Comparison of ENCODE assay signal across 12 cellular contexts in genomic region chr17:48617515-48618365, GRCh38. TPM values are rescaled to one million over a fixed set of nuclear protein-coding genes. Genes with fewer than 3 reads are reported as not detected.
DNase-seq lines count a peak whose midpoint lies in the region; ATAC-seq and TF ChIP-seq lines count a peak whose summit lies in the region.
"Had no signal": no experiment of that assay in that cellular context is flagged by ENCODE, and none has a peak within 500 bp of the region (broad histone marks: within the 10 kb centered on the region; RNA-seq: fewer than 3 reads in every experiment).

No MANE protein-coding gene starts in this region.

- dilution Hi-C loops in mammary epithelial cell (cut with HindIII; ENCODE audit: low sequenced_read_pairs), result loop anchor here (5.0 kb wide), 1 partner anchor 390 kb away; no protein-coding TSS in a partner anchor

- H3K27me3 ChIP-seq in mammary epithelial cell (ENCODE audit: insufficient read depth, low read length), result peaks cover 87% of the 10 kb centered on the region

- WGBS in mammary epithelial cell (ENCODE audit: low coverage, missing lambda C conversion rate), result 17% methylated on average over 31 of the region's 46 CpGs

- H3K36me3 ChIP-seq in mammary epithelial cell (ENCODE audit: insufficient read depth, low read length), result no peaks in the 10 kb centered on the region
- H3K36me3 ChIP-seq: ovary, Peyer's patch had no signal

- intact Hi-C loops in mammary epithelial cell (cut with micrococcal nuclease), result loop anchor here (1.0 to 2.0 kb wide), 6 partner anchors 281 to 593 kb away; no protein-coding TSS in a partner anchor
- intact Hi-C loops in MCF 10A (cut with micrococcal nuclease), result loop anchor here (1.0 to 2.0 kb wide), 5 partner anchors 309 to 592 kb away; no protein-coding TSS in a partner anchor
- intact Hi-C loops in activated T-helper 1 cell treated with anti-CD3 and anti-CD28 coated beads, Interleukin-12 subunit alpha, Interleukin-12 subunit beta, Interleukin-2, Interleukin-4 antibody, amounts not matched to agents 30 ng/mL and 10 ng/mL and 1 ng/mL, durations not matched to agents 14 hours and 24 hours and 36 hours (cut with micrococcal nuclease), result loop anchor here (1.0 to 10.0 kb wide), 5 partner anchors 355 to 773 kb away; partner anchors contain the start of gene SCRN2

- no peaks in the 10 kb centered on the region for H3K9me3 Mint-ChIP-seq in MCF 10A (ENCODE audit: unreplicated experiment)
- H3K9me3 Mint-ChIP-seq in activated T-helper 1 cell treated with anti-CD3 and anti-CD28 coated beads, Interleukin-12 subunit alpha, Interleukin-12 subunit beta, Interleukin-2, Interleukin-4 antibody, amounts not matched to agents 30 ng/mL and 10 ng/mL and 1 ng/mL, durations not matched to agents 14 hours and 24 hours and 36 hours, result no peaks in the 10 kb centered on the region
- no peaks in the 10 kb centered on the region for H3K9me3 Mint-ChIP-seq in type B pancreatic cell
- H3K9me3 Mint-ChIP-seq: T-helper 2 cell treated with Interferon-gamma antibody and Interleukin-4, amounts not matched to agents 5 μg/mL and 100 μg/mL, for 36 hours had no signal

- H3K36me3 Mint-ChIP-seq in MCF 10A (ENCODE audit: insufficient read depth, unreplicated experiment) (peaks cover 7% of the 10 kb centered on the region), type B pancreatic cell (no peaks in the 10 kb centered on the region)
- no peaks in the 10 kb centered on the region for H3K36me3 Mint-ChIP-seq in activated T-helper 1 cell treated with anti-CD3 and anti-CD28 coated beads, Interleukin-12 subunit alpha, Interleukin-12 subunit beta, Interleukin-2, Interleukin-4 antibody, amounts not matched to agents 30 ng/mL and 10 ng/mL and 1 ng/mL, durations not matched to agents 14 hours and 24 hours and 36 hours (ENCODE audit: low read depth)

- no peak for ATAC-seq in HG03432 (IDR thresholded peaks at IDR 0.05; ENCODE audit: unreplicated experiment)

- no TSS peak for BruUV-seq in mammary epithelial cell (replicated peaks; lab: Mats Ljungman, UMichigan)
- no TSS peak for BruUV-seq in MCF 10A (replicated peaks; lab: Mats Ljungman, UMichigan)

- POLR2A ChIA-PET in MCF 10A (lab: Yijun Ruan, JAX), result interaction anchor here (0.6 kb wide), 1 partner anchor 444 kb away, joined by 3 read pairs; no protein-coding TSS in a partner anchor

- H3K4me3 Mint-ChIP-seq in MCF 10A (ENCODE audit: unreplicated experiment) (no peak overlapping the region), type B pancreatic cell (peak overlapping the region; percentile 92)
- no peak overlapping the region for H3K4me3 Mint-ChIP-seq in activated T-helper 1 cell treated with anti-CD3 and anti-CD28 coated beads, Interleukin-12 subunit alpha, Interleukin-12 subunit beta, Interleukin-2, Interleukin-4 antibody, amounts not matched to agents 30 ng/mL and 10 ng/mL and 1 ng/mL, durations not matched to agents 14 hours and 24 hours and 36 hours

- no peak overlapping the region for H3K9ac ChIP-seq in mammary epithelial cell (ENCODE audit: insufficient read depth, low read length)

- no peaks in the 10 kb centered on the region for H4K20me1 ChIP-seq in mammary epithelial cell (ENCODE audit: insufficient read depth, low read length)

- H3K27ac Mint-ChIP-seq in MCF 10A (ENCODE audit: low read depth, unreplicated experiment), result no peak overlapping the region
- peak overlapping the region; percentile 62 for H3K27ac Mint-ChIP-seq in activated T-helper 1 cell treated with anti-CD3 and anti-CD28 coated beads, Interleukin-12 subunit alpha, Interleukin-12 subunit beta, Interleukin-2, Interleukin-4 antibody, amounts not matched to agents 30 ng/mL and 10 ng/mL and 1 ng/mL, durations not matched to agents 14 hours and 24 hours and 36 hours
- H3K27ac Mint-ChIP-seq in type B pancreatic cell, result peak overlapping the region; percentile 94

- no peak overlapping the region for H3K4me3 ChIP-seq in mammary epithelial cell (replicated peaks in 1 of 3; ENCODE audit: insufficient read depth in 1 of 3, low read depth in 2 of 3, low read length in 3 of 3)
- H3K4me3 ChIP-seq: ovary had no signal

- H3K4me1 ChIP-seq in mammary epithelial cell (ENCODE audit: insufficient read depth, low read length), result peaks cover 4% of the 10 kb centered on the region

- H3K79me2 ChIP-seq in mammary epithelial cell (ENCODE audit: insufficient read depth, low read length), result no peaks in the 10 kb centered on the region

- no peak overlapping the region for H3K4me2 ChIP-seq in mammary epithelial cell (ENCODE audit: insufficient read depth, low read depth, low read length)

- TF ChIP-seq CTCF in mammary epithelial cell (conservative IDR thresholded peaks at IDR 0.05 in 1 of 2, IDR thresholded peaks at IDR 0.05 in 1 of 2; ENCODE audit: extremely low read depth in 1 of 2, insufficient read depth in 1 of 2, low read depth in 1 of 2, low read length in 2 of 2), result no peak
- no peak for TF ChIP-seq CTCF in MCF 10A (IDR thresholded peaks at IDR 0.05; ENCODE audit: unreplicated experiment)
- TF ChIP-seq CTCF in type B pancreatic cell (conservative IDR thresholded peaks at IDR 0.05), result no peak

- no peak overlapping the region for H3K27ac ChIP-seq in mammary epithelial cell (ENCODE audit: insufficient read depth, low read depth, low read length)
- H3K27ac ChIP-seq: ovary had no signal

- H3K27me3 Mint-ChIP-seq in MCF 10A (ENCODE audit: insufficient read depth, unreplicated experiment), result peaks cover 100% of the 10 kb centered on the region
- peaks cover 91% of the 10 kb centered on the region for H3K27me3 Mint-ChIP-seq in activated T-helper 1 cell treated with anti-CD3 and anti-CD28 coated beads, Interleukin-12 subunit alpha, Interleukin-12 subunit beta, Interleukin-2, Interleukin-4 antibody, amounts not matched to agents 30 ng/mL and 10 ng/mL and 1 ng/mL, durations not matched to agents 14 hours and 24 hours and 36 hours (ENCODE audit: insufficient read depth)
- peaks cover 99% of the 10 kb centered on the region for H3K27me3 Mint-ChIP-seq in type B pancreatic cell

- in situ Hi-C loops in mammary epithelial cell (cut with MboI; ENCODE audit: low sequenced_read_pairs in 2 of 2) (no loop called here), ACHN (cut with HindIII; ENCODE audit: low pct_ligation_motif_present, low pct_unique_long_range_greater_than_20kb, low sequenced_read_pairs) (no loop called here)

- H3K4me1 Mint-ChIP-seq in MCF 10A (ENCODE audit: insufficient read depth, unreplicated experiment) (peaks cover 4% of the 10 kb centered on the region), type B pancreatic cell (ENCODE audit: unreplicated experiment) (peaks cover 33% of the 10 kb centered on the region)
- peaks cover 34% of the 10 kb centered on the region for H3K4me1 Mint-ChIP-seq in activated T-helper 1 cell treated with anti-CD3 and anti-CD28 coated beads, Interleukin-12 subunit alpha, Interleukin-12 subunit beta, Interleukin-2, Interleukin-4 antibody, amounts not matched to agents 30 ng/mL and 10 ng/mL and 1 ng/mL, durations not matched to agents 14 hours and 24 hours and 36 hours (ENCODE audit: low read depth)

- no peaks in the 10 kb centered on the region for H3K9me3 ChIP-seq in mammary epithelial cell (replicated peaks; ENCODE audit: insufficient read depth, low read length)
- H3K9me3 ChIP-seq: ovary, Peyer's patch had no signal

- DNase-seq in mammary epithelial cell, result peak; percentile 29
- DNase-seq in MCF 10A (ENCODE audit: unreplicated experiment), result no peak
- DNase-seq in activated T-helper 1 cell treated with anti-CD3 and anti-CD28 coated beads, Interleukin-12 subunit alpha, Interleukin-12 subunit beta, Interleukin-2, Interleukin-4 antibody, amounts not matched to agents 30 ng/mL and 10 ng/mL and 1 ng/mL, durations not matched to agents 14 hours and 24 hours and 36 hours (ENCODE audit: low spot score), result no peak
- peak; percentile 75 for DNase-seq in left kidney (ENCODE audit: low read depth, low spot score)
- no peak for DNase-seq in type B pancreatic cell (ENCODE audit: extremely low spot score, unreplicated experiment)
- no peak for DNase-seq in ACHN
- DNase-seq in retina, result no peak

- H2AFZ ChIP-seq in mammary epithelial cell (ENCODE audit: low read depth, low read length), result no peak overlapping the region

- CTCF ChIA-PET in mammary epithelial cell (lab: Charles Lee; ENCODE audit: low non-redundant PET) (interaction anchor here (0.7 to 1.2 kb wide), 2 partner anchors 355 to 489 kb away, joined by 3 to 4 read pairs; no protein-coding TSS in a partner anchor), MCF 10A (lab: Yijun Ruan, JAX) (interaction anchor here (0.5 to 2.7 kb wide), 13 partner anchors 9 to 884 kb away, joined by 3 to 10 read pairs (median 4); no protein-coding TSS in a partner anchor)

RNA-seq across cellular contexts. Expression of gene HOXB8, which starts 2.6 kb away (rescaled TPM):
- total RNA-seq in mammary epithelial cell, result not detected
- polyA plus RNA-seq in mammary epithelial cell, result not detected
- polyA minus RNA-seq in mammary epithelial cell, result not detected
- total RNA-seq in MCF 10A (2022), result not detected in 2 replicates
- not detected in 2 replicates for total RNA-seq in activated T-helper 1 cell treated with anti-CD3 and anti-CD28 coated beads, Interleukin-12 subunit alpha, Interleukin-12 subunit beta, Interleukin-2, Interleukin-4 antibody, amounts not matched to agents 30 ng/mL and 10 ng/mL and 1 ng/mL, durations not matched to agents 14 hours and 24 hours and 36 hours
- 16.0 and 17.1 TPM in 2 replicates for total RNA-seq in type B pancreatic cell (ENCODE audit: low replicate concordance)

RNA-seq across cellular contexts. Expression of gene HOXB7, which starts 6.9 kb away (rescaled TPM):
- total RNA-seq in mammary epithelial cell (not detected), MCF 10A (2022) (not detected in 2 replicates), type B pancreatic cell (ENCODE audit: low replicate concordance) (9.8 and 11.7 TPM in 2 replicates)
- 0.67 TPM for polyA plus RNA-seq in mammary epithelial cell
- not detected for polyA minus RNA-seq in mammary epithelial cell
- total RNA-seq in activated T-helper 1 cell treated with anti-CD3 and anti-CD28 coated beads, Interleukin-12 subunit alpha, Interleukin-12 subunit beta, Interleukin-2, Interleukin-4 antibody, amounts not matched to agents 30 ng/mL and 10 ng/mL and 1 ng/mL, durations not matched to agents 14 hours and 24 hours and 36 hours, result 0.49 and 0.51 TPM in 2 replicates

RNA-seq across cellular contexts. Expression of gene HOXB9, which starts 8.4 kb away (rescaled TPM):
- under 1 TPM in 1 of 2 donors, not detected in 1; 0.59 TPM for total RNA-seq in mammary epithelial cell
- not detected for polyA plus RNA-seq in mammary epithelial cell
- not detected for polyA minus RNA-seq in mammary epithelial cell
- 1.4 and 2.5 TPM in 2 replicates for total RNA-seq in MCF 10A (2022)
- 0.27 and 0.39 TPM in 2 replicates for total RNA-seq in activated T-helper 1 cell treated with anti-CD3 and anti-CD28 coated beads, Interleukin-12 subunit alpha, Interleukin-12 subunit beta, Interleukin-2, Interleukin-4 antibody, amounts not matched to agents 30 ng/mL and 10 ng/mL and 1 ng/mL, durations not matched to agents 14 hours and 24 hours and 36 hours
- 1.6 and 9.4 TPM in 2 replicates for total RNA-seq in type B pancreatic cell (ENCODE audit: low replicate concordance)

RNA-seq across cellular contexts. Expression of gene HOXB6, which starts 13.0 kb away (rescaled TPM):
- total RNA-seq in mammary epithelial cell, result under 1 TPM; under 0.01 to 0.59 TPM
- 0.49 TPM for polyA plus RNA-seq in mammary epithelial cell
- polyA minus RNA-seq in mammary epithelial cell, result not detected
- 0.37 TPM in 1 of 2 replicates, not detected in the other for total RNA-seq in MCF 10A (2022)
- 0.71 and 0.99 TPM in 2 replicates for total RNA-seq in activated T-helper 1 cell treated with anti-CD3 and anti-CD28 coated beads, Interleukin-12 subunit alpha, Interleukin-12 subunit beta, Interleukin-2, Interleukin-4 antibody, amounts not matched to agents 30 ng/mL and 10 ng/mL and 1 ng/mL, durations not matched to agents 14 hours and 24 hours and 36 hours
- 17.6 and 20.3 TPM in 2 replicates for total RNA-seq in type B pancreatic cell (ENCODE audit: low replicate concordance)

RNA-seq across cellular contexts. Expression of gene HOXB5, which starts 24.2 kb away (rescaled TPM):
- not detected for total RNA-seq in mammary epithelial cell
- polyA plus RNA-seq in mammary epithelial cell, result not detected
- polyA minus RNA-seq in mammary epithelial cell, result not detected
- not detected in 2 replicates for total RNA-seq in MCF 10A (2022)
- total RNA-seq in activated T-helper 1 cell treated with anti-CD3 and anti-CD28 coated beads, Interleukin-12 subunit alpha, Interleukin-12 subunit beta, Interleukin-2, Interleukin-4 antibody, amounts not matched to agents 30 ng/mL and 10 ng/mL and 1 ng/mL, durations not matched to agents 14 hours and 24 hours and 36 hours, result 0.10 TPM in 1 of 2 replicates, not detected in the other
- total RNA-seq in type B pancreatic cell (ENCODE audit: low replicate concordance), result 10.1 and 20.8 TPM in 2 replicates
- total RNA-seq: activated CD8-positive, alpha-beta memory T cell treated with anti-CD3 and anti-CD28 coated beads for 36 hours had no signal

Comparison
In these comparisons a context has a peak if more than half of its experiments do, and no peak if none do; other contexts are left out.
1. DNase-seq: peak in mammary epithelial cell (single experiment) and left kidney (single experiment); none in MCF 10A (single experiment), activated T-helper 1 cell treated with anti-CD3 and anti-CD28 coated beads, Interleukin-12 subunit alpha, Interleukin-12 subunit beta, Interleukin-2, Interleukin-4 antibody, amounts not matched to agents 30 ng/mL and 10 ng/mL and 1 ng/mL, durations not matched to agents 14 hours and 24 hours and 36 hours (single experiment), type B pancreatic cell (single experiment), ACHN (single experiment) and retina (single experiment).
2. RNA of gene HOXB8, which starts 2.6 kb away (total RNA-seq): 16.0 to 17.1 TPM in type B pancreatic cell; not detected in MCF 10A, not detected in mammary epithelial cell and not detected in activated T-helper 1 cell treated with anti-CD3 and anti-CD28 coated beads, Interleukin-12 subunit alpha, Interleukin-12 subunit beta, Interleukin-2, Interleukin-4 antibody, amounts not matched to agents 30 ng/mL and 10 ng/mL and 1 ng/mL, durations not matched to agents 14 hours and 24 hours and 36 hours; every median in the first group is over 10 times any median in the second.